Comparison of ENCODE assay signal across 9 cellular contexts in genomic region chr5:56088967-56089829, GRCh38.
DNase-seq lines count a peak whose midpoint lies in the region; ATAC-seq and TF ChIP-seq lines count a peak whose summit lies in the region.
"Had no signal": no experiment of that assay in that cellular context is flagged by ENCODE, and none has a peak within 500 bp of the region (broad histone marks: within the 10 kb centered on the region; RNA-seq: fewer than 3 reads in every experiment).

No MANE protein-coding gene starts in this region.

- H3K4me3 Mint-ChIP-seq in neural progenitor cell, result no peak overlapping the region

- ATAC-seq in GM19023 (IDR thresholded peaks at IDR 0.05; ENCODE audit: unreplicated experiment), result peak; percentile 97
- peak; percentile 85 for ATAC-seq in HG03108 (IDR thresholded peaks at IDR 0.05; ENCODE audit: unreplicated experiment)
- ATAC-seq in stimulated activated naive CD8-positive, alpha-beta T cell treated with anti-CD3 and anti-CD28 coated beads, Interleukin-15, Interleukin-2, amounts not matched to agents 100 U/mL and 50 U/mL, for 24 hours, result peak; percentile 89

- no peaks in the 10 kb centered on the region for H3K9me3 ChIP-seq in adipocyte (ENCODE audit: control insufficient read depth, low read length)
- H3K9me3 ChIP-seq in neural progenitor cell (ENCODE audit: low read depth), result no peaks in the 10 kb centered on the region
- H3K9me3 ChIP-seq: ascending aorta had no signal

- H3K4me1 ChIP-seq in ACC112 (ENCODE audit: control insufficient read depth, insufficient read depth, low read length, unreplicated experiment) (peaks cover 14% of the 10 kb centered on the region), adipocyte (ENCODE audit: control insufficient read depth, insufficient read depth, low read length) (peaks cover 31% of the 10 kb centered on the region), neural progenitor cell (no peaks in the 10 kb centered on the region)
- H3K4me1 ChIP-seq: ascending aorta had no signal

- H3K4me3 ChIP-seq in ACC112 (ENCODE audit: low read depth, low read length) (peak overlapping the region; percentile 10), adipocyte (ENCODE audit: low read length) (peak overlapping the region; percentile 46), neural progenitor cell (no peak overlapping the region)
- H3K4me3 ChIP-seq: ascending aorta had no signal

- no peaks in the 10 kb centered on the region for H3K36me3 ChIP-seq in ACC112 (ENCODE audit: insufficient read depth, low read length)
- no peaks in the 10 kb centered on the region for H3K36me3 ChIP-seq in adipocyte (ENCODE audit: control insufficient read depth, insufficient read depth, low read length, severe bottlenecking)
- H3K36me3 ChIP-seq in neural progenitor cell, result no peaks in the 10 kb centered on the region
- H3K36me3 ChIP-seq: ascending aorta had no signal

- H3K79me2 ChIP-seq in ACC112 (ENCODE audit: control insufficient read depth, insufficient read depth, low read length, unreplicated experiment), result no peaks in the 10 kb centered on the region
- H3K79me2 ChIP-seq in neural progenitor cell (ENCODE audit: low read depth), result no peaks in the 10 kb centered on the region

- TF ChIP-seq CTCF in neural progenitor cell (IDR thresholded peaks at IDR 0.05), result no peak

- H3K27me3 Mint-ChIP-seq in neural progenitor cell (ENCODE audit: insufficient read depth, low read depth), result no peaks in the 10 kb centered on the region

- H3K27me3 ChIP-seq in ACC112 (ENCODE audit: insufficient read depth, low read length), result no peaks in the 10 kb centered on the region
- no peaks in the 10 kb centered on the region for H3K27me3 ChIP-seq in adipocyte (replicated peaks; ENCODE audit: control insufficient read depth, insufficient read depth, low read length)
- no peaks in the 10 kb centered on the region for H3K27me3 ChIP-seq in neural progenitor cell
- H3K27me3 ChIP-seq: ascending aorta had no signal

- DNase-seq in adipocyte (ENCODE audit: low read depth) (peak; percentile 30), substantia nigra (lab: John Stamatoyannopoulos, UW) (no peak), neural progenitor cell (ENCODE audit: low spot score) (no peak), NCI-H1436 treated with DMSO at 0.1 percent for 48 hours (lab: John Stamatoyannopoulos, UW) (no peak)
- peak; percentile 48 for DNase-seq in stimulated activated naive CD8-positive, alpha-beta T cell treated with anti-CD3 and anti-CD28 coated beads, Interleukin-15, Interleukin-2, amounts not matched to agents 100 U/mL and 50 U/mL, for 24 hours

- H3K9ac ChIP-seq in adipocyte (ENCODE audit: low read length), result peak overlapping the region; percentile 54
- no peak overlapping the region for H3K9ac ChIP-seq in neural progenitor cell

- H4K20me1 ChIP-seq in neural progenitor cell (ENCODE audit: low read depth), result no peaks in the 10 kb centered on the region

- H3K27ac ChIP-seq in ACC112 (ENCODE audit: low read depth, low read length), result peak overlapping the region; percentile 35
- H3K27ac ChIP-seq in substantia nigra (ENCODE audit: low read depth, low read length, poor library complexity, severe bottlenecking), result no peak overlapping the region
- no peak overlapping the region for H3K27ac ChIP-seq in neural progenitor cell
- H3K27ac ChIP-seq: ascending aorta had no signal

- no peaks in the 10 kb centered on the region for H3F3A ChIP-seq in neural progenitor cell (ENCODE audit: low read depth)

- no peak overlapping the region for H3K27ac Mint-ChIP-seq in neural progenitor cell

- no peaks in the 10 kb centered on the region for H3K4me1 Mint-ChIP-seq in neural progenitor cell

- H2AFZ ChIP-seq in ACC112 (ENCODE audit: low read length, unreplicated experiment), result peak overlapping the region; percentile 67
- H2AFZ ChIP-seq in neural progenitor cell (replicated peaks), result no peak overlapping the region

- H3K36me3 Mint-ChIP-seq in neural progenitor cell, result no peaks in the 10 kb centered on the region

- H3K9me3 Mint-ChIP-seq in neural progenitor cell, result peaks cover 2% of the 10 kb centered on the region

- no peak overlapping the region for H3K4me2 ChIP-seq in neural progenitor cell

Comparison
In these comparisons a context has a peak if more than half of its experiments do, and no peak if none do; other contexts are left out.
1. DNase-seq: peak in adipocyte (single experiment) and stimulated activated naive CD8-positive, alpha-beta T cell treated with anti-CD3 and anti-CD28 coated beads, Interleukin-15, Interleukin-2, amounts not matched to agents 100 U/mL and 50 U/mL, for 24 hours (single experiment); none in substantia nigra (0 of 49), neural progenitor cell (single experiment) and NCI-H1436 treated with DMSO at 0.1 percent for 48 hours (single experiment).
2. Peak in every context shown above with its lines, with median percentiles within 50 percentile points of each other: ATAC-seq.